ENCODE assay signal across 15 cellular contexts in the genomic region with DNA sequence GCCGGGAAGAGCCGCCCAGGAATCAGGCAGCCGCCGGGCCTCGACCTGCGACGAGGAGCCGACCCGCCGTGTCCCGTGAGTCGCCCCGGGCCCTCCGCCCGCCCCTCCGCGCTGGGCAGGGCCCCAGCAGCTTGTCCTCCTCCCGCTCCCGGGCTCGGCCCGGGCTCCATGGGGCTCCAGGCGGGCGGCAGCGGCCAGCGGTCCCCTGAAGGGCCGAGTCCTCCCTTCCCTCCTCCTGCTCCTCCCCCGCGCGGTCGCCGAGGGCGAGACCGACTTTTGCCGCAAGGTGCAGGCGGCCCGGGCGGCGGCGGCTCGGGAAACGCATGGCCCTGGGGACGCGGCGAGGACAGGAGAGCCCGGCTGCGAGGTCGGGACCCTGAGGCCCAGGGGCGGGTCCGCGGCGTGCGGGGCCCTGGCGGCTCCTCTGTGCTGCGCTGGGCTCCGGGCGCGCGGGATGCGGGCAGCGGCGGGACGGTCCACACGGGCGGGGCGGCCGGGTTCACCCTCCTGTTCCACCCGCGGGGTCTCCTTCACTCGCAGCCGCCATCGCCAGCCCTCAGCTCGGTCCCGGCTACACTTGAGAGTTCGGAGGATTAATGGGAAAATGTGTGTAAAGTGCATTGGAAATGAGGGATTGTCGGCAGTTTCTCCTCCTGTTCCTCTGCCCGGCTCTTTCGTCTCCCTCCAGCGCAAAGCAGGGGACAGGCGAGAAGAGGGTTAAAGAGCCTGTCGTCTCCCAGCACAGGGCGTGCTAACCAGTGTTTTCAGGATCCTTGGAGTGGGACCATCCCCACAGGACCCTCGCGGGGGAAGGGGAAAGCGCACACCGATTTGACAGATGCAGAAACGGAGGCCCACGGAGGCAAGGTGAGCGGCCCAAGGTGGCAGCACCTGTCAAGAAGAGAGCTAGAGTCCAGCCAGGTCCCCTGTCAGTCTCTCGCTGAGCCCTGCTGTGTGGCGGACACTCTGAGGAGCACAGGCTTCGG. TPM values are rescaled to one million over a fixed set of nuclear protein-coding genes. Genes with fewer than 3 reads are reported as not detected.
A peak's percentile ranks its signal among the peaks of the same experiment; 100 is the strongest.
DNase-seq lines count a peak whose midpoint lies in the region; ATAC-seq, FAIRE-seq and TF ChIP-seq lines count a peak whose summit lies in the region.
"Had no signal": no experiment of that assay in that cellular context is flagged by ENCODE, and none has a peak within 500 bp of the region (broad histone marks: within the 10 kb centered on the region; RNA-seq: fewer than 3 reads in every experiment).

No MANE protein-coding gene starts in this region.

- H3K36me3 ChIP-seq in liver (ENCODE audit: control insufficient read depth in 4 of 4, insufficient read depth in 3 of 4, low read depth in 1 of 4, low read length in 3 of 4) (no peaks in the 10 kb centered on the region), HepG2 (replicated peaks in 1 of 2; ENCODE audit: control insufficient read depth in 1 of 2, insufficient read depth in 2 of 2, low read length in 2 of 2) (no peaks in the 10 kb centered on the region), heart right ventricle (no peaks in the 10 kb centered on the region), neuron (ENCODE audit: insufficient read depth, low read length) (no peaks in the 10 kb centered on the region)
- H3K36me3 ChIP-seq: upper lobe of left lung had no signal

- peaks cover 40 to 81% (median 68%) of the 10 kb centered on the region in 4 donors for H3K9me3 ChIP-seq in liver (ENCODE audit: control insufficient read depth in 4 of 4, low read length in 3 of 4)
- H3K9me3 ChIP-seq in HepG2 (ENCODE audit: low read length): peaks cover 94% of the 10 kb centered on the region
- peaks cover 0 to 63% (median 0%) of the 10 kb centered on the region in 11 donors for H3K9me3 ChIP-seq in heart right ventricle
- peaks cover 40% of the 10 kb centered on the region for H3K9me3 ChIP-seq in neuron (ENCODE audit: low read length)

- H3K4me1 ChIP-seq in liver (ENCODE audit: control insufficient read depth in 4 of 4, insufficient read depth in 4 of 4, low read length in 3 of 4) (no peaks in the 10 kb centered on the region), HepG2 (ENCODE audit: insufficient read depth, low read length) (no peaks in the 10 kb centered on the region), heart right ventricle (peaks cover 0 to 13% (median 0%) of the 10 kb centered on the region in 9 donors), neuron (ENCODE audit: insufficient read depth, low read length) (no peaks in the 10 kb centered on the region)

- ATAC-seq in HepG2: no peak
- ATAC-seq in heart right ventricle: peak in 2 of 8 donors; percentile 22 to 30
- ATAC-seq in GM21367 (IDR thresholded peaks at IDR 0.05; ENCODE audit: unreplicated experiment): no peak

- H3K27ac ChIP-seq in liver (ENCODE audit: low read depth in 1 of 2, low read length in 2 of 2): no peak overlapping the region
- no peak overlapping the region for H3K27ac ChIP-seq in HepG2 (ENCODE audit: extremely low read length, insufficient read depth, low read length)
- no peak overlapping the region for H3K27ac ChIP-seq in heart right ventricle
- H3K27ac ChIP-seq: upper lobe of left lung had no signal

- no TSS peak for BruUV-seq in HepG2 (replicated peaks; lab: Mats Ljungman, UMichigan)

- WGBS in liver: 12% methylated on average over 91 of the region's 91 CpGs
- 81% methylated on average over 56 of the region's 91 CpGs for WGBS in HepG2 (ENCODE audit: low lambda C conversion rate)
- WGBS in heart right ventricle, 2 donors: 6% methylated on average over 72 to 91 of the region's 91 CpGs

- in situ Hi-C loops in HepG2 (cut with HindIII; ENCODE audit: extremely low pct_ligation_motif_present, low pct_unique_long_range_greater_than_20kb): no loop called here

- CTCF ChIA-PET in HepG2 (lab: Yijun Ruan, JAX; ENCODE audit: low intra/inter-chr PET ratio, low total read pairs): no interaction called here

- H3K9ac ChIP-seq in liver (ENCODE audit: low read depth in 1 of 2, low read length in 2 of 2): no peak overlapping the region
- no peak overlapping the region for H3K9ac ChIP-seq in HepG2 (ENCODE audit: insufficient read depth, low read depth, low read length)

- FAIRE-seq in HepG2 (lab: Jason Lieb, UNC): no peak
- FAIRE-seq: GM12891 had no signal

- no peak overlapping the region for H3K4me2 ChIP-seq in HepG2 (ENCODE audit: low read depth, low read length)

- TF ChIP-seq CTCF in liver (IDR thresholded peaks at IDR 0.05; ENCODE audit: low read depth, low read length, missing input control) (no peak), HepG2 (CRISPR knock-in tag; IDR thresholded peaks at IDR 0.05) (no peak), heart right ventricle (IDR thresholded peaks at IDR 0.05) (no peak)

- TF ChIP-seq RAD21 in liver (IDR thresholded peaks at IDR 0.05) (no peak), HepG2 (CRISPR knock-in tag; IDR thresholded peaks at IDR 0.05) (no peak)

- H3K27me3 ChIP-seq in liver (ENCODE audit: control insufficient read depth in 4 of 4, insufficient read depth in 4 of 4, low read length in 3 of 4): peaks cover 0 to 14% (median 4%) of the 10 kb centered on the region in 4 donors
- no peaks in the 10 kb centered on the region for H3K27me3 ChIP-seq in HepG2 (ENCODE audit: control insufficient read depth in 1 of 2, insufficient read depth in 2 of 2, low read length in 2 of 2)
- H3K27me3 ChIP-seq in heart right ventricle: peaks cover 10 to 61% (median 48%) of the 10 kb centered on the region in 7 donors
- peaks cover 54% of the 10 kb centered on the region for H3K27me3 ChIP-seq in neuron (ENCODE audit: insufficient read depth, low read length)

- intact Hi-C loops in HepG2 (cut with micrococcal nuclease; ENCODE audit: unreplicated experiment) (no loop called here), heart right ventricle (cut with DNase I) (no loop called here)

- no peak for TF ChIP-seq POLR2A in HepG2 (IDR thresholded peaks at IDR 0.05; ENCODE audit: insufficient read depth in 1 of 2, low read depth in 2 of 2, low read length in 2 of 2)

- H3K79me2 ChIP-seq in HepG2 (ENCODE audit: insufficient read depth, low read length): no peaks in the 10 kb centered on the region

- POLR2A ChIA-PET in HepG2 (lab: Yijun Ruan, JAX): no interaction called here

- no peaks in the 10 kb centered on the region for H4K20me1 ChIP-seq in HepG2 (ENCODE audit: insufficient read depth, low read length)

- TF ChIP-seq EP300 in HepG2 (IDR thresholded peaks at IDR 0.05; ENCODE audit: low read depth in 2 of 2, low read length in 2 of 2): no peak
- no peak for TF ChIP-seq EP300 in HepG2 (CRISPR knock-in tag; IDR thresholded peaks at IDR 0.05; ENCODE audit: borderline replicate concordance)

- DNase-seq in HepG2 (ENCODE audit: low spot score): no peak
- no peak for DNase-seq in heart right ventricle
- DNase-seq in NCI-H526 (lab: John Stamatoyannopoulos, UW): no peak
- DNase-seq in activated CD4-positive, alpha-beta T cell treated with anti-CD3 and anti-CD28 coated beads for 48 hours: no peak
- DNase-seq in NCI-H2227 (lab: John Stamatoyannopoulos, UW; ENCODE audit: unreplicated experiment): no peak
- DNase-seq: activated CD4-positive, CD25-positive, alpha-beta regulatory T cell treated with anti-CD3 and anti-CD28 coated beads, Interleukin-2, amount 50 U/mL, for 72 hours; activated T-cell treated with anti-CD3 and anti-CD28 coated beads, Interleukin-2, amount 50 U/mL, for 4 hours; DMS153; NCI-H1694; NK-92 treated with Interleukin-12 subunit alpha and Interleukin-12 subunit beta, amount 100 ng/mL, for 24 hours had no signal

- H2AFZ ChIP-seq in HepG2 (ENCODE audit: low read length): no peak overlapping the region
- peak overlapping the region; percentile 50 for H2AFZ ChIP-seq in neuron (ENCODE audit: low read depth, low read length)

- H3K4me3 ChIP-seq in liver (ENCODE audit: low read depth in 1 of 3, low read length in 3 of 3): peak overlapping the region in 2 of 3 donors; percentile 30 to 32
- H3K4me3 ChIP-seq in HepG2 (replicated peaks in 1 of 3; ENCODE audit: insufficient read depth in 1 of 3, low read depth in 2 of 3, low read length in 3 of 3): no peak overlapping the region
- H3K4me3 ChIP-seq in heart right ventricle: peak overlapping the region in 9 of 10 donors; percentile 22 to 53 (median 40)
- H3K4me3 ChIP-seq in neuron (ENCODE audit: low read length): peak overlapping the region; percentile 30

RNA-seq across cellular contexts. Expression of a gene that starts 16.6 kb away (rescaled TPM):
- total RNA-seq in liver (1 to 10 TPM; 3.7 to 6.5 TPM), HepG2 (2016; rRNA removed; fragmentation: Illumina TruSeq; extraction: Trizol) (not detected in 2 replicates), heart right ventricle (1 to 10 TPM; 2.2 to 4.7 (median 3.1) TPM)
- polyA plus RNA-seq in liver (1 to 10 TPM in 1 of 2 donors, under 1 TPM in 1; 0.50 to 1.1 TPM), HepG2 (2011; rRNA removed) (not detected in 2 replicates), heart right ventricle (1 to 10 TPM; 1.1 to 1.5 TPM)
- not detected in 2 replicates for total RNA-seq in HepG2 (2016; cell fraction: cytosol; rRNA removed; fragmentation: Illumina TruSeq; extraction: Trizol; ENCODE audit: low read depth)
- not detected in 2 replicates for total RNA-seq in HepG2 (2016; cell fraction: insoluble cytoplasmic fraction; rRNA removed; fragmentation: Illumina TruSeq; extraction: Trizol)
- total RNA-seq in HepG2 (2016; cell fraction: membrane; rRNA removed; fragmentation: Illumina TruSeq; extraction: Trizol): not detected in 2 replicates
- not detected in 2 replicates for total RNA-seq in HepG2 (2016; cell fraction: nucleus; rRNA removed; fragmentation: Illumina TruSeq; extraction: Trizol)
- polyA plus RNA-seq in HepG2 (2011; cell fraction: cytosol; rRNA removed): not detected in 2 replicates
- not detected in 2 replicates for polyA plus RNA-seq in HepG2 (2011; cell fraction: nucleus; rRNA removed)
- polyA plus RNA-seq in HepG2 (2012): not detected in 2 replicates
- not detected in 2 replicates for polyA plus RNA-seq in HepG2 (2016; cell fraction: cytosol; fragmentation: Illumina TruSeq; extraction: Trizol; ENCODE audit: low read depth)
- not detected in 2 replicates for polyA plus RNA-seq in HepG2 (2016; cell fraction: insoluble cytoplasmic fraction; fragmentation: Illumina TruSeq; extraction: Trizol; ENCODE audit: low read depth)
- polyA plus RNA-seq in HepG2 (2016; cell fraction: membrane; fragmentation: Illumina TruSeq; extraction: Trizol; ENCODE audit: low read depth): not detected in 2 replicates
- polyA plus RNA-seq in HepG2 (2016; cell fraction: nucleus; fragmentation: Illumina TruSeq; extraction: Trizol; ENCODE audit: insufficient read depth, low read depth): not detected in 2 replicates
- polyA minus RNA-seq in HepG2 (2011; rRNA and poly(A)+ RNA removed; ENCODE audit: low replicate concordance): 2.2 TPM in 1 of 2 replicates, not detected in the other
- polyA minus RNA-seq in HepG2 (2011; cell fraction: cytosol; rRNA and poly(A)+ RNA removed): not detected in 2 replicates
- not detected in 2 replicates for polyA minus RNA-seq in HepG2 (2011; cell fraction: nucleus; rRNA and poly(A)+ RNA removed)

RNA-seq across cellular contexts. Expression of a gene that starts 54.6 kb away (rescaled TPM):
- 1 to 10 TPM; 7.8 to 9.9 TPM for total RNA-seq in liver
- polyA plus RNA-seq in liver: 1 to 10 TPM; 2.1 to 3.8 TPM
- not detected in 2 replicates for total RNA-seq in HepG2 (2016; rRNA removed; fragmentation: Illumina TruSeq; extraction: Trizol)
- not detected in 2 replicates for total RNA-seq in HepG2 (2016; cell fraction: cytosol; rRNA removed; fragmentation: Illumina TruSeq; extraction: Trizol; ENCODE audit: low read depth)
- total RNA-seq in HepG2 (2016; cell fraction: insoluble cytoplasmic fraction; rRNA removed; fragmentation: Illumina TruSeq; extraction: Trizol): 0.15 TPM in 1 of 2 replicates, not detected in the other
- not detected in 2 replicates for total RNA-seq in HepG2 (2016; cell fraction: membrane; rRNA removed; fragmentation: Illumina TruSeq; extraction: Trizol)
- total RNA-seq in HepG2 (2016; cell fraction: nucleus; rRNA removed; fragmentation: Illumina TruSeq; extraction: Trizol): not detected in 2 replicates
- 0.09 TPM in 1 of 2 replicates, not detected in the other for polyA plus RNA-seq in HepG2 (2011; rRNA removed)
- polyA plus RNA-seq in HepG2 (2011; cell fraction: cytosol; rRNA removed): 0.05 TPM in 1 of 2 replicates, not detected in the other
- not detected in 2 replicates for polyA plus RNA-seq in HepG2 (2011; cell fraction: nucleus; rRNA removed)
- polyA plus RNA-seq in HepG2 (2012): not detected in 2 replicates
- not detected in 2 replicates for polyA plus RNA-seq in HepG2 (2016; cell fraction: cytosol; fragmentation: Illumina TruSeq; extraction: Trizol; ENCODE audit: low read depth)
- polyA plus RNA-seq in HepG2 (2016; cell fraction: insoluble cytoplasmic fraction; fragmentation: Illumina TruSeq; extraction: Trizol; ENCODE audit: low read depth): not detected in 2 replicates
- not detected in 2 replicates for polyA plus RNA-seq in HepG2 (2016; cell fraction: membrane; fragmentation: Illumina TruSeq; extraction: Trizol; ENCODE audit: low read depth)
- polyA plus RNA-seq in HepG2 (2016; cell fraction: nucleus; fragmentation: Illumina TruSeq; extraction: Trizol; ENCODE audit: insufficient read depth, low read depth): not detected in 2 replicates
- 0.18 and 0.19 TPM in 2 replicates for polyA minus RNA-seq in HepG2 (2011; rRNA and poly(A)+ RNA removed; ENCODE audit: low replicate concordance)
- not detected in 2 replicates for polyA minus RNA-seq in HepG2 (2011; cell fraction: cytosol; rRNA and poly(A)+ RNA removed)
- polyA minus RNA-seq in HepG2 (2011; cell fraction: nucleus; rRNA and poly(A)+ RNA removed): not detected in 2 replicates
- 10 to 100 TPM in 3 of 10 donors, 1 to 10 TPM in 7; 5.1 to 20.7 (median 8.4) TPM for total RNA-seq in heart right ventricle
- polyA plus RNA-seq in heart right ventricle: 1 to 10 TPM; 2.3 to 7.8 TPM

Comparison
In these comparisons a context has a peak if more than half of its experiments do, and no peak if none do; other contexts are left out.
1. H3K4me3 ChIP-seq: peak in liver (2 of 3), heart right ventricle (9 of 10) and neuron (single experiment); none in HepG2 (0 of 3).